ENCODE assay signal across 17 cellular contexts in genomic region chr7:104894313-104894712, GRCh38.
A peak's percentile ranks its signal among the peaks of the same experiment; 100 is the strongest.
DNase-seq lines count a peak whose midpoint lies in the region; ATAC-seq and TF ChIP-seq lines count a peak whose summit lies in the region.
"Had no signal": no experiment of that assay in that cellular context is flagged by ENCODE, and none has a peak within 500 bp of the region (broad histone marks: within the 10 kb centered on the region; RNA-seq: fewer than 3 reads in every experiment).

No MANE protein-coding gene starts in this region.

- no peak overlapping the region for H2AFZ ChIP-seq in OCI-LY3 (ENCODE audit: low read depth, low read length)
- H2AFZ ChIP-seq: GM23248 had no signal

- intact Hi-C loops in mucosa of descending colon (cut with DNase I, micrococcal nuclease): no loop called here

- H3K27me3 Mint-ChIP-seq in CD8-positive, alpha-beta memory T cell: peaks cover 0 to 6% of the 10 kb centered on the region in 2 donors
- H3K27me3 Mint-ChIP-seq in nephron progenitor cell (ENCODE audit: low read depth, poor library complexity): no peaks in the 10 kb centered on the region
- H3K27me3 Mint-ChIP-seq: CD4-positive, alpha-beta memory T cell had no signal

- H3K9me3 Mint-ChIP-seq in CD8-positive, alpha-beta memory T cell: no peaks in the 10 kb centered on the region
- no peaks in the 10 kb centered on the region for H3K9me3 Mint-ChIP-seq in nephron progenitor cell

- no peak for TF ChIP-seq CTCF in OCI-LY3 (IDR thresholded peaks at IDR 0.05; ENCODE audit: low read depth, low read length)
- no peak for TF ChIP-seq CTCF in mucosa of descending colon (IDR thresholded peaks at IDR 0.05)
- no peak for TF ChIP-seq CTCF in nephron progenitor cell (IDR thresholded peaks at IDR 0.05)

- POLR2A ChIA-PET in CD8-positive, alpha-beta memory T cell (lab: Charles Lee): no interaction called here

- H3K27me3 ChIP-seq in OCI-LY3 (ENCODE audit: low read depth, low read length): no peaks in the 10 kb centered on the region
- no peaks in the 10 kb centered on the region for H3K27me3 ChIP-seq in CD8-positive, alpha-beta memory T cell (ENCODE audit: insufficient read depth, low read length, poor library complexity, severe bottlenecking)

- H3K36me3 ChIP-seq in OCI-LY3 (replicated peaks; ENCODE audit: low read depth, low read length): no peaks in the 10 kb centered on the region
- no peaks in the 10 kb centered on the region for H3K36me3 ChIP-seq in mucosa of descending colon (ENCODE audit: low read depth)
- no peaks in the 10 kb centered on the region for H3K36me3 ChIP-seq in CD8-positive, alpha-beta memory T cell (ENCODE audit: insufficient read depth, low read length)

- H3K9ac ChIP-seq in OCI-LY3 (ENCODE audit: low read length): no peak overlapping the region
- H3K9ac ChIP-seq: GM23248 had no signal

- no peaks in the 10 kb centered on the region for H3K9me3 ChIP-seq in OCI-LY3 (ENCODE audit: insufficient read depth, low read length)
- no peaks in the 10 kb centered on the region for H3K9me3 ChIP-seq in mucosa of descending colon
- no peaks in the 10 kb centered on the region for H3K9me3 ChIP-seq in CD8-positive, alpha-beta memory T cell (ENCODE audit: low read length)
- H3K9me3 ChIP-seq: A549, Caco-2 had no signal

- H4K20me1 ChIP-seq in OCI-LY3 (ENCODE audit: insufficient read depth, low read length): no peaks in the 10 kb centered on the region

- H3K4me3 ChIP-seq in OCI-LY3 (ENCODE audit: low read length) (no peak overlapping the region), mucosa of descending colon (no peak overlapping the region)
- no peak overlapping the region for H3K4me3 ChIP-seq in CD8-positive, alpha-beta memory T cell (ENCODE audit: low read length)
- H3K4me3 ChIP-seq: A549, GM23248 had no signal

- H3K4me2 ChIP-seq in OCI-LY3 (ENCODE audit: low read length): 0 out of 2 replicates have a peak overlapping the region, but pooled peaks have one; percentile 86
- H3K4me2 ChIP-seq: A549 had no signal

- ATAC-seq in mucosa of descending colon: peak; percentile 66
- ATAC-seq: A549 had no signal

- peaks cover 37% of the 10 kb centered on the region for H3K4me1 ChIP-seq in OCI-LY3 (ENCODE audit: low read length)
- peaks cover 2% of the 10 kb centered on the region for H3K4me1 ChIP-seq in mucosa of descending colon (ENCODE audit: low read depth)
- H3K4me1 ChIP-seq in CD8-positive, alpha-beta memory T cell (ENCODE audit: insufficient read depth, low read length): no peaks in the 10 kb centered on the region
- H3K4me1 ChIP-seq: A549, Caco-2 had no signal

- no peak overlapping the region for H3K4me3 Mint-ChIP-seq in CD8-positive, alpha-beta memory T cell
- no peak overlapping the region for H3K4me3 Mint-ChIP-seq in nephron progenitor cell
- H3K4me3 Mint-ChIP-seq: CD4-positive, alpha-beta memory T cell had no signal

- no peaks in the 10 kb centered on the region for H3K36me3 Mint-ChIP-seq in CD8-positive, alpha-beta memory T cell
- no peaks in the 10 kb centered on the region for H3K36me3 Mint-ChIP-seq in nephron progenitor cell (ENCODE audit: low read depth)
- H3K36me3 Mint-ChIP-seq: CD4-positive, alpha-beta memory T cell had no signal

- DNase-seq in NCI-H2227 (lab: John Stamatoyannopoulos, UW; ENCODE audit: unreplicated experiment) (peak; percentile 16), mucosa of descending colon (no peak), NOMO-1 treated with dmso at 0.1 percent for 144 hours (lab: John Stamatoyannopoulos, UW; ENCODE audit: unreplicated experiment) (no peak), nephron progenitor cell (no peak)
- DNase-seq in CD8-positive, alpha-beta memory T cell: no peak
- DNase-seq: 8988T; ACHN; C1 segment of cervical spinal cord; Caco-2; CD4-positive, alpha-beta memory T cell; DMS153; DND-41; GM23248; H7; HCEC 1CT had no signal

- no peak overlapping the region; the same call in 1 of the 2 replicates for H3K27ac ChIP-seq in OCI-LY3 (ENCODE audit: low read length)
- no peak overlapping the region for H3K27ac ChIP-seq in CD8-positive, alpha-beta memory T cell (ENCODE audit: low read depth, low read length)
- H3K27ac ChIP-seq: A549, GM23248 had no signal

- H3K27ac Mint-ChIP-seq in CD8-positive, alpha-beta memory T cell: no peak overlapping the region
- H3K27ac Mint-ChIP-seq in nephron progenitor cell: no peak overlapping the region
- H3K27ac Mint-ChIP-seq: CD4-positive, alpha-beta memory T cell had no signal

- H3K79me2 ChIP-seq in OCI-LY3 (ENCODE audit: low read length): no peaks in the 10 kb centered on the region

- peaks cover 4 to 5% (median 4%) of the 10 kb centered on the region in 3 donors for H3K4me1 Mint-ChIP-seq in CD8-positive, alpha-beta memory T cell
- H3K4me1 Mint-ChIP-seq in nephron progenitor cell: peaks cover 7% of the 10 kb centered on the region

- CTCF ChIA-PET in CD8-positive, alpha-beta memory T cell (lab: Charles Lee): interaction anchor here (5.9 kb wide), 1 partner anchor 11 kb away, joined by 36 read pairs; no protein-coding TSS in a partner anchor
